Comparison of ENCODE assay signal across 7 cellular contexts in the genomic region with DNA sequence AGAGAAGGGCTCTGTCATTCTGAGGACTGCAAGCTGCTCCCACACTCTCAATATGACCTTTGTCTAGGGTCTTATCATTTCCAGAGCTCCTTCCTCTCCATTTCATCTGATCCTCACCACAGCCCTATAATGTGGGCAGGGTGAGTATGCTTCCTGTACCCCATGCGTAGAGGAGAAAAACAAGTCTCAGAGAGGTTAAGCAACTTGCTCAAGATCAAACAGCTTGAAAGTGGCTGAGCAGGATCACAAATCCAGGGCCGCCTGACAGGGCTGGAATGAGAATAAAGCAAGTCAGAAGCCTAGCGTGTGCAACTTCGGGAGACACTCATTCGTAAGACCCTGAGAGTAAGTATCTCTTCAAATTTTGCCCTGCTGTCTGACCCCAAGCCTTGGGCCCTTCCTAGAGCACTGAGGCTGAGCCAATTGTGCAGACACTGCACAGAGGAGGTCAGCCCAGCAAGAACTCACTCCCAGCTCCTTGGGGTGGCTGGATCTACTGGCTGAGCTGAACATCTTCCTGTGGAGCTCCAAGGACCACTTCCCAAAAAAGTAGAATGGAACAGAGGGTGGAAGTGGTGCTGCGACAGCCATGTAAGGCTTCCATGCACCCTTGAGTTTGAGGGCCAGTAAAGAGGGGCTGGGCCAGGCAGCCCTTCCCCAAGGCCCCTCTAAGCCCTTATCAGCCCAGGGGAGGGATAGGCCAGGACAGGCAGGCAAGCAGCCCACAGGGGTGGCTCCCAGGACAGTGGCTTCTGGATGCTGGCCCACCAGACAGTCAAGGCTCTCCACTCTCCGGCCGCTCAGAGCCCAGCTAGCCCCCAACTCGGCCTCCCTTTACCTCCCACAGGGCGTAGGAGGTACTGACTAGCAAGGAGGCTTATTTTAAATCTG. TPM values are rescaled to one million over a fixed set of nuclear protein-coding genes. Genes with fewer than 3 reads are reported as not detected.
A peak's percentile ranks its signal among the peaks of the same experiment; 100 is the strongest.
DNase-seq lines count a peak whose midpoint lies in the region; ATAC-seq, FAIRE-seq and TF ChIP-seq lines count a peak whose summit lies in the region.

No MANE protein-coding gene starts in this region.

- no peak overlapping the region for H3K4me3 ChIP-seq in liver (ENCODE audit: low read depth in 1 of 3, low read length in 3 of 3)
- H3K4me3 ChIP-seq in suprapubic skin = no peak overlapping the region

- H3K4me1 Mint-ChIP-seq in activated T-helper 17 cell treated with anti-CD3 and anti-CD28 coated beads, Interleukin-2, amount 50 U/mL, for 72 hours = peaks cover 67% of the 10 kb centered on the region

- TF ChIP-seq RAD21 in liver (IDR thresholded peaks at IDR 0.05) = no peak

- peak overlapping the region; percentile 91 to 97 for H3K27ac ChIP-seq in liver (ENCODE audit: low read depth in 1 of 2, low read length in 2 of 2)
- H3K27ac ChIP-seq in suprapubic skin = no peak overlapping the region

- H3K9me3 ChIP-seq in liver (ENCODE audit: control insufficient read depth in 4 of 4, low read length in 3 of 4) (no peaks in the 10 kb centered on the region), suprapubic skin (no peaks in the 10 kb centered on the region)

- WGBS in liver = 80% methylated on average over 10 of the region's 10 CpGs
- WGBS in suprapubic skin = 86% methylated on average over 10 of the region's 10 CpGs

- TF ChIP-seq CTCF in liver (IDR thresholded peaks at IDR 0.05; ENCODE audit: low read depth, low read length, missing input control) (no peak), suprapubic skin (IDR thresholded peaks at IDR 0.05) (no peak)

- H3K27me3 ChIP-seq in liver (ENCODE audit: control insufficient read depth in 4 of 4, insufficient read depth in 4 of 4, low read length in 3 of 4) = no peaks in the 10 kb centered on the region
- no peaks in the 10 kb centered on the region for H3K27me3 ChIP-seq in suprapubic skin

- H3K36me3 Mint-ChIP-seq in activated T-helper 17 cell treated with anti-CD3 and anti-CD28 coated beads, Interleukin-2, amount 50 U/mL, for 72 hours (ENCODE audit: low read depth) = peaks cover 12% of the 10 kb centered on the region

- H3K9me3 Mint-ChIP-seq in activated T-helper 17 cell treated with anti-CD3 and anti-CD28 coated beads, Interleukin-2, amount 50 U/mL, for 72 hours = no peaks in the 10 kb centered on the region

- DNase-seq in T-helper 1 cell (peak in 3 of 5 donors; percentile 35 to 78 (median 66)), suprapubic skin (ENCODE audit: low spot score in 2 of 2) (peak; percentile 60 to 62), epidermal melanocyte (ENCODE audit: insufficient read length, low spot score) (no peak), DMS53 treated with DMSO at 0.1 percent for 48 hours (lab: John Stamatoyannopoulos, UW; ENCODE audit: unreplicated experiment) (no peak), GM12891 (ENCODE audit: insufficient read length, low spot score) (no peak)

- H3K4me3 Mint-ChIP-seq in activated T-helper 17 cell treated with anti-CD3 and anti-CD28 coated beads, Interleukin-2, amount 50 U/mL, for 72 hours = peak overlapping the region; percentile 90

- TF ChIP-seq POLR2A in suprapubic skin (IDR thresholded peaks at IDR 0.05) (no peak), GM12891 (IDR thresholded peaks at IDR 0.05; ENCODE audit: low read depth, low read length) (no peak)

- no peak for TF ChIP-seq EP300 in suprapubic skin (IDR thresholded peaks at IDR 0.05)

- peak; percentile 78 for ATAC-seq in activated T-helper 17 cell treated with anti-CD3 and anti-CD28 coated beads, Interleukin-2, amount 50 U/mL, for 72 hours (replicated peaks)

- no peaks in the 10 kb centered on the region for H3K27me3 Mint-ChIP-seq in activated T-helper 17 cell treated with anti-CD3 and anti-CD28 coated beads, Interleukin-2, amount 50 U/mL, for 72 hours

- peak overlapping the region; percentile 94 for H3K27ac Mint-ChIP-seq in activated T-helper 17 cell treated with anti-CD3 and anti-CD28 coated beads, Interleukin-2, amount 50 U/mL, for 72 hours

- FAIRE-seq in GM12891 (lab: Jason Lieb, UNC) = no peak

- H3K36me3 ChIP-seq in liver (ENCODE audit: control insufficient read depth in 4 of 4, insufficient read depth in 3 of 4, low read depth in 1 of 4, low read length in 3 of 4) (peaks cover 0 to under 1% (median 0%) of the 10 kb centered on the region in 4 donors), suprapubic skin (peaks cover 5% of the 10 kb centered on the region)

- peaks cover 7 to 54% (median 23%) of the 10 kb centered on the region in 4 donors for H3K4me1 ChIP-seq in liver (ENCODE audit: control insufficient read depth in 4 of 4, insufficient read depth in 4 of 4, low read length in 3 of 4)
- peaks cover 63% of the 10 kb centered on the region for H3K4me1 ChIP-seq in suprapubic skin

- no peak overlapping the region for H3K9ac ChIP-seq in liver (ENCODE audit: low read depth in 1 of 2, low read length in 2 of 2)

TF ChIP-seq in liver, 16 proteins besides CTCF, POLR2A, EP300 and RAD21 (continues in another document):
- no peak for TF ChIP-seq RXRA (IDR thresholded peaks at IDR 0.05)
- no peak for TF ChIP-seq YY1 (IDR thresholded peaks at IDR 0.05)
- no peak for TF ChIP-seq FOXA1 (IDR thresholded peaks at IDR 0.05)
- no peak for TF ChIP-seq HNF4A (conservative IDR thresholded peaks at IDR 0.05)
- TF ChIP-seq HNF4G (IDR thresholded peaks at IDR 0.05) = no peak
- TF ChIP-seq, protein P1, sequence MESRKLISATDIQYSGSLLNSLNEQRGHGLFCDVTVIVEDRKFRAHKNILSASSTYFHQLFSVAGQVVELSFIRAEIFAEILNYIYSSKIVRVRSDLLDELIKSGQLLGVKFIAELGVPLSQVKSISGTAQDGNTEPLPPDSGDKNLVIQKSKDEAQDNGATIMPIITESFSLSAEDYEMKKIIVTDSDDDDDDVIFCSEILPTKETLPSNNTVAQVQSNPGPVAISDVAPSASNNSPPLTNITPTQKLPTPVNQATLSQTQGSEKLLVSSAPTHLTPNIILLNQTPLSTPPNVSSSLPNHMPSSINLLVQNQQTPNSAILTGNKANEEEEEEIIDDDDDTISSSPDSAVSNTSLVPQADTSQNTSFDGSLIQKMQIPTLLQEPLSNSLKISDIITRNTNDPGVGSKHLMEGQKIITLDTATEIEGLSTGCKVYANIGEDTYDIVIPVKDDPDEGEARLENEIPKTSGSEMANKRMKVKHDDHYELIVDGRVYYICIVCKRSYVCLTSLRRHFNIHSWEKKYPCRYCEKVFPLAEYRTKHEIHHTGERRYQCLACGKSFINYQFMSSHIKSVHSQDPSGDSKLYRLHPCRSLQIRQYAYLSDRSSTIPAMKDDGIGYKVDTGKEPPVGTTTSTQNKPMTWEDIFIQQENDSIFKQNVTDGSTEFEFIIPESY (IDR thresholded peaks at IDR 0.05) = no peak
- TF ChIP-seq TAF1 (conservative IDR thresholded peaks at IDR 0.05) = no peak
- no peak for TF ChIP-seq GABPA (IDR thresholded peaks at IDR 0.05 in 1 of 2, conservative IDR thresholded peaks at IDR 0.05 in 1 of 2)
- TF ChIP-seq NR2F2 (IDR thresholded peaks at IDR 0.05) = no peak
- TF ChIP-seq SP1 (IDR thresholded peaks at IDR 0.05) = no peak
- TF ChIP-seq, protein P2, sequence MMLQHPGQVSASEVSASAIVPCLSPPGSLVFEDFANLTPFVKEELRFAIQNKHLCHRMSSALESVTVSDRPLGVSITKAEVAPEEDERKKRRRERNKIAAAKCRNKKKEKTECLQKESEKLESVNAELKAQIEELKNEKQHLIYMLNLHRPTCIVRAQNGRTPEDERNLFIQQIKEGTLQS (IDR thresholded peaks at IDR 0.05) = no peak

TF ChIP-seq in GM12891, 5 proteins besides CTCF, POLR2A, EP300 and RAD21:
- TF ChIP-seq POU2F2 (IDR thresholded peaks at IDR 0.05; ENCODE audit: low read depth, low read length) (no peak), POLR2AphosphoS5 (IDR thresholded peaks at IDR 0.05; ENCODE audit: low read depth, low read length) (no peak), PAX5 (IDR thresholded peaks at IDR 0.05; ENCODE audit: insufficient read depth, low read length, severe bottlenecking) (no peak), TAF1 (IDR thresholded peaks at IDR 0.05; ENCODE audit: low read depth, low read length) (no peak), SPI1 (IDR thresholded peaks at IDR 0.05; ENCODE audit: low read depth, low read length) (no peak)
TF ChIP-seq in GM12891: peak in this region for 0.

RNA-seq across cellular contexts. Expression of a gene that starts 10.5 kb away (rescaled TPM):
- 100 to 1,000 TPM in 1 of 2 donors, 10 to 100 TPM in 1; 57.7 to 146 TPM for total RNA-seq in activated T-helper 17 cell treated with anti-CD3 and anti-CD28 coated beads, Interleukin-2, amount 50 U/mL, for 72 hours
- total RNA-seq in liver = 10 to 100 TPM; 25.0 to 58.2 TPM
- 100 to 1,000 TPM in 1 of 2 donors, 10 to 100 TPM in 1; 80.8 to 170 TPM for polyA plus RNA-seq in liver
- total RNA-seq in suprapubic skin = 1,000 to 10,000 TPM; 1,382 to 1,995 (median 1,611) TPM
- polyA plus RNA-seq in GM12891 (2012; ENCODE audit: low read depth, missing spikeins) = 48.8 TPM

Comparison
In these comparisons a context has a peak if more than half of its experiments do, and no peak if none do; other contexts are left out.
1. DNase-seq: peak in T-helper 1 cell (3 of 5) and suprapubic skin (2 of 2); none in epidermal melanocyte (single experiment), DMS53 treated with DMSO at 0.1 percent for 48 hours (single experiment) and GM12891 (single experiment).
2. RNA of a gene that starts 10.5 kb away (total RNA-seq): 1,382 to 1,995 TPM in suprapubic skin; 57.7 to 146 TPM in activated T-helper 17 cell treated with anti-CD3 and anti-CD28 coated beads, Interleukin-2, amount 50 U/mL, for 72 hours and 25.0 to 58.2 TPM in liver; every median in the first group is over 4 times any median in the second.